ENCODE assay signal across 1 cellular context in the genomic region with DNA sequence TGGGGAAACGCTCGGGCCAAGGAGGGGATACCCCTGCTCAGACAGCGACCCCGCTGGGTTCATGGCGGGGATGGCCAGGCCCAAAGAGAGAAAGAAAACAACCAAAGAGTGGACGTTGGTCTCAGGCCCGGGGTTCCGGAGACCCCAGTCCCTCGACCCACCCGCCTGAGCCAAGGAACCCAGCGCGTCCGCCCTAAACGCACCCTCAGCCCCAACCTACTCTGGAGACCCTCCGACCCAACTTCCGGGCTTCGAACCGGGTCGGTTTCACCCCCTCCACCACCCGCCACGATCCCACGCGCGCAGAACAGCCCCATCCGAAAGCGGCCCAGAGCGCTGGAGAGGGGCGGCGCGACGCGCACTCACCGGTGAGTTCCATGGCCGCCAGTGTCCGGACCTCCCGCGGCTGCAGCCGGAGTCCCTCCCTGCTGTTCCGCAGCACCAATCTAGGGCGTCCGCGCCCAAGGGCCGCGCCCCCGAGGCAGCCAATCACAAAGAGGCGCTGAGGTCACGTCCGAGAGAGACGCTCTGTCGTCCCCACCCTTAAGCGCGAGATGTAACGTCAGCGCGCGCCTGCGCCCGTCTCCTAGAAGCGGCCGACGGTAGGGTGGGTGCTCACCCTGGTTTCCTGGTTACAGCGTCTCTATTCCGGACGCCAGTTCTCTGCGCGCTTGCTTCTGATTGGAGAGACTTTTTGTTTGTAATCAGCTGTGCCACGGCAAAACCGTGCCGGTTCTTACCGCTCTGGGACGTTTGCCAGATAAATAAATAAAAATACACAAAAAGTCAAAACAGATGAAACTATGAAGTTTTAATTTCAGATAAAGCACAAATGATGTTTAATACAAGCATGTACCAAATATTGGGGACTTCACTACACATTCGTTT.
A peak's percentile ranks its signal among the peaks of the same experiment; 100 is the strongest.
TF ChIP-seq lines count a peak whose summit lies in the region.

A gene with protein sequence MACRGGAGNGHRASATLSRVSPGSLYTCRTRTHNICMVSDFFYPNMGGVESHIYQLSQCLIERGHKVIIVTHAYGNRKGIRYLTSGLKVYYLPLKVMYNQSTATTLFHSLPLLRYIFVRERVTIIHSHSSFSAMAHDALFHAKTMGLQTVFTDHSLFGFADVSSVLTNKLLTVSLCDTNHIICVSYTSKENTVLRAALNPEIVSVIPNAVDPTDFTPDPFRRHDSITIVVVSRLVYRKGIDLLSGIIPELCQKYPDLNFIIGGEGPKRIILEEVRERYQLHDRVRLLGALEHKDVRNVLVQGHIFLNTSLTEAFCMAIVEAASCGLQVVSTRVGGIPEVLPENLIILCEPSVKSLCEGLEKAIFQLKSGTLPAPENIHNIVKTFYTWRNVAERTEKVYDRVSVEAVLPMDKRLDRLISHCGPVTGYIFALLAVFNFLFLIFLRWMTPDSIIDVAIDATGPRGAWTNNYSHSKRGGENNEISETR (minus strand): TSS at position 389 of the 888 bp plus-strand sequence. CDS start 3,593 bp downstream, outside the sequence.

TF ChIP-seq in WTC11, 78 proteins besides CTCF, POLR2A, EP300 and RAD21 (continued from another document):
- TF ChIP-seq ARID4B (CRISPR knock-in tag; IDR thresholded peaks at IDR 0.05; ENCODE audit: borderline replicate concordance) (0 out of 2 replicates have a peak, but pooled peaks have one; percentile 39), ZNF219 (CRISPR knock-in tag; IDR thresholded peaks at IDR 0.05; ENCODE audit: borderline replicate concordance) (no peak), MAX (CRISPR knock-in tag; IDR thresholded peaks at IDR 0.05) (0 out of 2 replicates have a peak, but pooled peaks have one; percentile 22), TEAD1 (CRISPR knock-in tag; IDR thresholded peaks at IDR 0.05) (0 out of 2 replicates have a peak, but pooled peaks have one; percentile 22), ERG (CRISPR knock-in tag; IDR thresholded peaks at IDR 0.05) (no peak), USF1 (CRISPR knock-in tag; IDR thresholded peaks at IDR 0.05) (no peak), JUN (CRISPR knock-in tag; IDR thresholded peaks at IDR 0.05) (no peak), OVOL2 (CRISPR knock-in tag; IDR thresholded peaks at IDR 0.05; ENCODE audit: borderline replicate concordance) (no peak), GABPB1 (CRISPR knock-in tag; IDR thresholded peaks at IDR 0.05) (no peak), JAZF1 (CRISPR knock-in tag; IDR thresholded peaks at IDR 0.05) (no peak), ETV6 (CRISPR knock-in tag; IDR thresholded peaks at IDR 0.05) (no peak), NFYB (CRISPR knock-in tag; conservative IDR thresholded peaks at IDR 0.05; ENCODE audit: low read depth) (peak; percentile 77), ZNF423 (CRISPR knock-in tag; IDR thresholded peaks at IDR 0.05) (no peak), EMX1 (CRISPR knock-in tag; IDR thresholded peaks at IDR 0.05) (no peak), CDX4 (CRISPR knock-in tag; IDR thresholded peaks at IDR 0.05; ENCODE audit: borderline replicate concordance) (no peak)
- TF ChIP-seq, protein P1, sequence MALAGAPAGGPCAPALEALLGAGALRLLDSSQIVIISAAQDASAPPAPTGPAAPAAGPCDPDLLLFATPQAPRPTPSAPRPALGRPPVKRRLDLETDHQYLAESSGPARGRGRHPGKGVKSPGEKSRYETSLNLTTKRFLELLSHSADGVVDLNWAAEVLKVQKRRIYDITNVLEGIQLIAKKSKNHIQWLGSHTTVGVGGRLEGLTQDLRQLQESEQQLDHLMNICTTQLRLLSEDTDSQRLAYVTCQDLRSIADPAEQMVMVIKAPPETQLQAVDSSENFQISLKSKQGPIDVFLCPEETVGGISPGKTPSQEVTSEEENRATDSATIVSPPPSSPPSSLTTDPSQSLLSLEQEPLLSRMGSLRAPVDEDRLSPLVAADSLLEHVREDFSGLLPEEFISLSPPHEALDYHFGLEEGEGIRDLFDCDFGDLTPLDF (CRISPR knock-in tag; IDR thresholded peaks at IDR 0.05), result no peak
- TF ChIP-seq, protein P2, sequence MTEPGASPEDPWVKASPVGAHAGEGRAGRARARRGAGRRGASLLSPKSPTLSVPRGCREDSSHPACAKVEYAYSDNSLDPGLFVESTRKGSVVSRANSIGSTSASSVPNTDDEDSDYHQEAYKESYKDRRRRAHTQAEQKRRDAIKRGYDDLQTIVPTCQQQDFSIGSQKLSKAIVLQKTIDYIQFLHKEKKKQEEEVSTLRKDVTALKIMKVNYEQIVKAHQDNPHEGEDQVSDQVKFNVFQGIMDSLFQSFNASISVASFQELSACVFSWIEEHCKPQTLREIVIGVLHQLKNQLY (CRISPR knock-in tag; IDR thresholded peaks at IDR 0.05), result no peak
